Comparison of ENCODE assay signal across 14 cellular contexts in genomic region chr16:50300942-50301625, GRCh38. TPM values are rescaled to one million over a fixed set of nuclear protein-coding genes. Genes with fewer than 3 reads are reported as not detected.
DNase-seq lines count a peak whose midpoint lies in the region; ATAC-seq and TF ChIP-seq lines count a peak whose summit lies in the region.
"Had no signal": no experiment of that assay in that cellular context is flagged by ENCODE, and none has a peak within 500 bp of the region (broad histone marks: within the 10 kb centered on the region; RNA-seq: fewer than 3 reads in every experiment).

No MANE protein-coding gene starts in this region.

- TF ChIP-seq CTCF in natural killer cell (IDR thresholded peaks at IDR 0.05) (no peak), foreskin keratinocyte (conservative IDR thresholded peaks at IDR 0.05) (no peak)

- no peaks in the 10 kb centered on the region for H3K27me3 Mint-ChIP-seq in natural killer cell treated with Interleukin-12 subunit alpha and Interleukin-12 subunit beta and Interleukin-15 and Interleukin-18, amount 100 ng/mL, for 72 hours
- H3K27me3 Mint-ChIP-seq in natural killer cell (ENCODE audit: low read depth in 2 of 2): no peaks in the 10 kb centered on the region
- H3K27me3 Mint-ChIP-seq: activated naive CD8-positive, alpha-beta T cell treated with anti-CD3 and anti-CD28 coated beads for 36 hours had no signal

- no peak overlapping the region for H3K9ac ChIP-seq in mucosa of rectum (ENCODE audit: low read depth in 1 of 2, low read length in 2 of 2)

- H3K27me3 ChIP-seq in mucosa of rectum (ENCODE audit: control insufficient read depth in 2 of 2, insufficient read depth in 2 of 2, low read length in 2 of 2): no peaks in the 10 kb centered on the region
- no peaks in the 10 kb centered on the region for H3K27me3 ChIP-seq in foreskin keratinocyte
- H3K27me3 ChIP-seq: BLaER1 treated with 17β-estradiol and CSF1 and Interleukin-3, amounts not matched to agents 10 nM and 100 nM; vagina had no signal

- H3K4me3 Mint-ChIP-seq in natural killer cell treated with Interleukin-12 subunit alpha and Interleukin-12 subunit beta and Interleukin-15 and Interleukin-18, amount 100 ng/mL, for 72 hours: no peak overlapping the region
- H3K4me3 Mint-ChIP-seq in natural killer cell: no peak overlapping the region
- H3K4me3 Mint-ChIP-seq: activated naive CD8-positive, alpha-beta T cell treated with anti-CD3 and anti-CD28 coated beads for 36 hours had no signal

- H3K9me3 Mint-ChIP-seq in natural killer cell treated with Interleukin-12 subunit alpha and Interleukin-12 subunit beta and Interleukin-15 and Interleukin-18, amount 100 ng/mL, for 72 hours: no peaks in the 10 kb centered on the region
- no peaks in the 10 kb centered on the region for H3K9me3 Mint-ChIP-seq in natural killer cell
- H3K9me3 Mint-ChIP-seq: activated naive CD8-positive, alpha-beta T cell treated with anti-CD3 and anti-CD28 coated beads for 36 hours had no signal

- peak; percentile 46 for DNase-seq in natural killer cell treated with Interleukin-12 subunit alpha and Interleukin-12 subunit beta and Interleukin-15 and Interleukin-18, amount 100 ng/mL, for 72 hours (ENCODE audit: low spot score)
- DNase-seq in natural killer cell: no peak
- DNase-seq in ecto neural progenitor cell (ENCODE audit: low spot score): peak; percentile 36
- DNase-seq in foreskin keratinocyte: no peak
- DNase-seq in kidney tubule cell (ENCODE audit: low spot score): no peak
- DNase-seq: activated naive CD8-positive, alpha-beta T cell treated with anti-CD3 and anti-CD28 coated beads for 36 hours; cortex of kidney; NCI-H1105 treated with DMSO at 0.1 percent for 48 hours; NCI-H69 had no signal

- H3K36me3 ChIP-seq in mucosa of rectum (ENCODE audit: control insufficient read depth in 2 of 2, insufficient read depth in 2 of 2, low read length in 2 of 2): peaks cover 3 to 4% of the 10 kb centered on the region in 2 donors
- H3K36me3 ChIP-seq: vagina had no signal

- peaks cover 0 to 21% of the 10 kb centered on the region in 2 donors for H3K4me1 Mint-ChIP-seq in natural killer cell treated with Interleukin-12 subunit alpha and Interleukin-12 subunit beta and Interleukin-15 and Interleukin-18, amount 100 ng/mL, for 72 hours (ENCODE audit: low read depth in 2 of 2)
- H3K4me1 Mint-ChIP-seq in natural killer cell: peaks cover 11 to 37% of the 10 kb centered on the region in 2 donors
- H3K4me1 Mint-ChIP-seq: activated naive CD8-positive, alpha-beta T cell treated with anti-CD3 and anti-CD28 coated beads for 36 hours had no signal

- H3K27ac ChIP-seq in mucosa of rectum (ENCODE audit: low read depth in 2 of 2, low read length in 2 of 2) (peak overlapping the region; percentile 23 to 47), foreskin keratinocyte (no peak overlapping the region)
- H3K27ac ChIP-seq: vagina had no signal

- H3K9me3 ChIP-seq in mucosa of rectum (ENCODE audit: control insufficient read depth in 2 of 2, low read length in 2 of 2): no peaks in the 10 kb centered on the region
- H3K9me3 ChIP-seq: BLaER1 treated with 17β-estradiol and CSF1 and Interleukin-3, amounts not matched to agents 10 nM and 100 nM; vagina had no signal

- intact Hi-C loops in natural killer cell (cut with micrococcal nuclease): no loop called here

- no peak for ATAC-seq in natural killer cell treated with Interleukin-12 subunit alpha and Interleukin-12 subunit beta and Interleukin-15 and Interleukin-18, amount 100 ng/mL, for 72 hours
- ATAC-seq in natural killer cell (no peak), GM21367 (IDR thresholded peaks at IDR 0.05; ENCODE audit: unreplicated experiment) (no peak), foreskin keratinocyte (no peak), GM21515 (IDR thresholded peaks at IDR 0.05; ENCODE audit: unreplicated experiment) (no peak)

- peaks cover 11% of the 10 kb centered on the region in 2 donors for H3K4me1 ChIP-seq in mucosa of rectum (ENCODE audit: control insufficient read depth in 2 of 2, insufficient read depth in 2 of 2, low read length in 2 of 2)
- no peaks in the 10 kb centered on the region for H3K4me1 ChIP-seq in foreskin keratinocyte
- H3K4me1 ChIP-seq: vagina had no signal

- H3K27ac Mint-ChIP-seq in natural killer cell treated with Interleukin-12 subunit alpha and Interleukin-12 subunit beta and Interleukin-15 and Interleukin-18, amount 100 ng/mL, for 72 hours: no peak overlapping the region
- H3K27ac Mint-ChIP-seq in natural killer cell: peak overlapping the region in 1 of 2 donors; percentile 77
- H3K27ac Mint-ChIP-seq: activated naive CD8-positive, alpha-beta T cell treated with anti-CD3 and anti-CD28 coated beads for 36 hours had no signal

- H3K4me3 ChIP-seq in mucosa of rectum (ENCODE audit: low read length in 2 of 2): no peak overlapping the region
- H3K4me3 ChIP-seq: BLaER1 treated with 17β-estradiol and CSF1 and Interleukin-3, amounts not matched to agents 10 nM and 100 nM; vagina had no signal

- no peaks in the 10 kb centered on the region for H3K36me3 Mint-ChIP-seq in natural killer cell treated with Interleukin-12 subunit alpha and Interleukin-12 subunit beta and Interleukin-15 and Interleukin-18, amount 100 ng/mL, for 72 hours
- H3K36me3 Mint-ChIP-seq in natural killer cell: no peaks in the 10 kb centered on the region
- H3K36me3 Mint-ChIP-seq: activated naive CD8-positive, alpha-beta T cell treated with anti-CD3 and anti-CD28 coated beads for 36 hours had no signal

RNA-seq across cellular contexts. Expression of gene ADCY7, which starts 34.7 kb away (rescaled TPM):
- 100 to 1,000 TPM; 135 to 186 TPM for total RNA-seq in natural killer cell treated with Interleukin-12 subunit alpha and Interleukin-12 subunit beta and Interleukin-15 and Interleukin-18, amount 100 ng/mL, for 72 hours
- total RNA-seq in natural killer cell (100 to 1,000 TPM; 479 to 591 (median 512) TPM), foreskin keratinocyte (13.9 and 20.1 TPM in 2 replicates)
- 3.5 and 4.1 TPM in 2 replicates for polyA plus RNA-seq in foreskin keratinocyte

Comparison
In these comparisons a context has a peak if more than half of its experiments do, and no peak if none do; other contexts are left out.
1. DNase-seq: peak in natural killer cell treated with Interleukin-12 subunit alpha and Interleukin-12 subunit beta and Interleukin-15 and Interleukin-18, amount 100 ng/mL, for 72 hours (single experiment) and ecto neural progenitor cell (single experiment); none in natural killer cell (single experiment), foreskin keratinocyte (0 of 2) and kidney tubule cell (single experiment).